15 cellular contexts compared by ENCODE assay signal in genomic region chr4:121760205-121760604, GRCh38. TPM values are rescaled to one million over a fixed set of nuclear protein-coding genes. Genes with fewer than 3 reads are reported as not detected.
DNase-seq lines count a peak whose midpoint lies in the region; ATAC-seq and TF ChIP-seq lines count a peak whose summit lies in the region.
"Had no signal": no experiment of that assay in that cellular context is flagged by ENCODE, and none has a peak within 500 bp of the region (broad histone marks: within the 10 kb centered on the region; RNA-seq: fewer than 3 reads in every experiment).

No MANE protein-coding gene starts in this region.

- H2AK9ac ChIP-seq in IMR-90 (replicated peaks; ENCODE audit: low read depth, low read length, poor library complexity), result no peak overlapping the region

- H3K23ac ChIP-seq in IMR-90 (ENCODE audit: low read depth, low read length), result no peak overlapping the region

- H3K27ac ChIP-seq in IMR-90 (ENCODE audit: insufficient read depth, low read length) (no peak overlapping the region), Karpas-422 (ENCODE audit: low read length) (no peak overlapping the region), PC-9 (no peak overlapping the region; the same call in 1 of the 2 replicates), osteoblast (ENCODE audit: low read depth, low read length) (no peak overlapping the region)
- H3K27ac ChIP-seq: GM23248 had no signal

- intact Hi-C loops in IMR-90 (cut with micrococcal nuclease), result no loop called here
- intact Hi-C loops in PC-9 (cut with micrococcal nuclease; ENCODE audit: unreplicated experiment), result no loop called here
- intact Hi-C loops in left colon (cut with DNase I, micrococcal nuclease), result no loop called here

- TF ChIP-seq CTCF in IMR-90 (conservative IDR thresholded peaks at IDR 0.05; ENCODE audit: low read depth, low read length), result no peak
- no peak for TF ChIP-seq CTCF in PC-9 (conservative IDR thresholded peaks at IDR 0.05)
- no peak for TF ChIP-seq CTCF in osteoblast (IDR thresholded peaks at IDR 0.05; ENCODE audit: extremely low read depth, low read depth, low read length)

- WGBS in IMR-90 (ENCODE audit: extremely low coverage in 2 of 2, insufficient read length in 1 of 2), 2 experiments, result no CpG with 5 or more reads among the region's 3 CpGs

- H3K18ac ChIP-seq in IMR-90 (ENCODE audit: low read depth, low read length), result no peak overlapping the region

- POLR2A ChIA-PET in IMR-90 (lab: Charles Lee; ENCODE audit: unreplicated experiment) (no interaction called here), PC-9 (lab: Charles Lee; ENCODE audit: unreplicated experiment) (interaction anchor here (0.6 kb wide), 1 partner anchor 1512 kb away, joined by 8 read pairs; no protein-coding TSS in a partner anchor)

- peak overlapping the region; percentile 7; the same call in 1 of the 3 replicates for H2BK15ac ChIP-seq in IMR-90 (ENCODE audit: low read depth, low read length)

- no peaks in the 10 kb centered on the region for H3F3A ChIP-seq in PC-9 (ENCODE audit: insufficient read depth, low read depth)

- H2BK120ac ChIP-seq in IMR-90 (ENCODE audit: low read depth, low read length), result peak overlapping the region; percentile 43; the same call in 1 of the 2 replicates

- H4K20me1 ChIP-seq in IMR-90 (ENCODE audit: insufficient read depth, low read length), result no peaks in the 10 kb centered on the region
- H4K20me1 ChIP-seq in Karpas-422 (ENCODE audit: insufficient read depth, low read depth, low read length), result no peaks in the 10 kb centered on the region
- no peaks in the 10 kb centered on the region for H4K20me1 ChIP-seq in PC-9 (ENCODE audit: insufficient read depth)
- H4K20me1 ChIP-seq in osteoblast (ENCODE audit: insufficient read depth, low read length), result no peaks in the 10 kb centered on the region

- H3K27me3 ChIP-seq in IMR-90 (ENCODE audit: control insufficient read depth, insufficient read depth, low read length), result no peaks in the 10 kb centered on the region
- no peaks in the 10 kb centered on the region for H3K27me3 ChIP-seq in Karpas-422 (ENCODE audit: low read length)
- no peaks in the 10 kb centered on the region for H3K27me3 ChIP-seq in PC-9 (ENCODE audit: insufficient read depth, low read depth)
- H3K27me3 ChIP-seq in osteoblast (ENCODE audit: insufficient read depth, low read length), result no peaks in the 10 kb centered on the region

- H4K8ac ChIP-seq in IMR-90 (ENCODE audit: low read depth in 2 of 2, low read length in 2 of 2), result no peak overlapping the region

- H3K79me2 ChIP-seq in Karpas-422 (ENCODE audit: low read length), result no peaks in the 10 kb centered on the region
- no peaks in the 10 kb centered on the region for H3K79me2 ChIP-seq in PC-9 (ENCODE audit: low read depth)
- H3K79me2 ChIP-seq in osteoblast (ENCODE audit: insufficient read depth, low read length), result no peaks in the 10 kb centered on the region

- H4K91ac ChIP-seq in IMR-90 (ENCODE audit: insufficient read depth, low read depth, low read length), result peak overlapping the region; percentile 24; the same call in 1 of the 2 replicates

- peak overlapping the region; percentile 17; the same call in 1 of the 2 replicates for H4K5ac ChIP-seq in IMR-90 (ENCODE audit: low read depth, low read length)

- H3K9me1 ChIP-seq in IMR-90 (ENCODE audit: insufficient read depth, low read length), result 0 out of 2 replicates have a peak, but pooled peaks cover 6% of the 10 kb centered on the region

- CTCF ChIA-PET in IMR-90 (lab: Yijun Ruan, JAX), result interaction anchor here (1.3 kb wide), 1 partner anchor 30 kb away, joined by 3 read pairs; no protein-coding TSS in a partner anchor
- CTCF ChIA-PET in PC-9 (lab: Charles Lee), result no interaction called here

- H3K9ac ChIP-seq in IMR-90 (ENCODE audit: low read depth, low read length) (no peak overlapping the region), Karpas-422 (ENCODE audit: low read length) (no peak overlapping the region)
- H3K9ac ChIP-seq: GM23248 had no signal

- TF ChIP-seq POLR2A in IMR-90 (IDR thresholded peaks at IDR 0.05; ENCODE audit: low read depth, low read length), result no peak

- H3K9me3 ChIP-seq in IMR-90 (ENCODE audit: control insufficient read depth, insufficient read depth, low read length) (no peaks in the 10 kb centered on the region), Karpas-422 (ENCODE audit: low read length) (no peaks in the 10 kb centered on the region), PC-9 (ENCODE audit: insufficient read depth, low read depth) (peaks cover 14% of the 10 kb centered on the region), osteoblast (ENCODE audit: low read depth, low read length) (no peaks in the 10 kb centered on the region)
- H3K9me3 ChIP-seq: Caco-2 had no signal

- no peak overlapping the region for H3K56ac ChIP-seq in IMR-90 (ENCODE audit: extremely low read depth, insufficient read depth, low read length)

- H3K4me3 ChIP-seq in IMR-90 (ENCODE audit: insufficient read depth, low read depth, low read length), result no peak overlapping the region
- H3K4me3 ChIP-seq in Karpas-422 (ENCODE audit: low read length), result no peak overlapping the region
- no peak overlapping the region for H3K4me3 ChIP-seq in PC-9
- H3K4me3 ChIP-seq in osteoblast (ENCODE audit: insufficient read depth, low read length), result no peak overlapping the region
- H3K4me3 ChIP-seq: GM23248 had no signal

- H3K4me2 ChIP-seq in IMR-90 (ENCODE audit: low read depth, low read length), result no peak overlapping the region
- peak overlapping the region; percentile 18 for H3K4me2 ChIP-seq in Karpas-422 (ENCODE audit: low read depth, low read length, poor library complexity, severe bottlenecking)
- H3K4me2 ChIP-seq in PC-9, result no peak overlapping the region
- no peak overlapping the region for H3K4me2 ChIP-seq in osteoblast (ENCODE audit: insufficient read depth, low read length)

- H3K4me1 ChIP-seq in IMR-90 (ENCODE audit: control insufficient read depth, insufficient read depth, low read length) (peaks cover under 1% of the 10 kb centered on the region; the same call in 1 of the 2 replicates), Karpas-422 (ENCODE audit: low read length) (no peaks in the 10 kb centered on the region), PC-9 (replicated peaks; ENCODE audit: insufficient read depth) (peaks cover 11% of the 10 kb centered on the region), osteoblast (ENCODE audit: insufficient read depth, low read length) (peaks cover 8% of the 10 kb centered on the region)
- H3K4me1 ChIP-seq: Caco-2 had no signal

- no TSS peak for BruUV-seq in IMR-90 (replicated peaks; lab: Mats Ljungman, UMichigan)
- no TSS peak for BruUV-seq in PC-9 (replicated peaks; lab: Mats Ljungman, UMichigan)

- H3K4ac ChIP-seq in IMR-90 (ENCODE audit: low read depth, low read length), result no peak overlapping the region

- TF ChIP-seq RAD21 in IMR-90 (IDR thresholded peaks at IDR 0.05; ENCODE audit: low read length), result no peak

- no peaks in the 10 kb centered on the region for H3K36me3 ChIP-seq in IMR-90 (ENCODE audit: control insufficient read depth, insufficient read depth, low read length)
- H3K36me3 ChIP-seq in Karpas-422 (ENCODE audit: insufficient read depth, low read length), result no peaks in the 10 kb centered on the region
- peaks cover 6% of the 10 kb centered on the region; the same call in 1 of the 2 replicates for H3K36me3 ChIP-seq in PC-9 (ENCODE audit: low read depth)
- H3K36me3 ChIP-seq in osteoblast (ENCODE audit: insufficient read depth, low read length), result no peaks in the 10 kb centered on the region

- no peak overlapping the region for H2AFZ ChIP-seq in IMR-90 (replicated peaks; ENCODE audit: low read length, poor library complexity)
- peak overlapping the region; percentile 53; the same call in 1 of the 2 replicates for H2AFZ ChIP-seq in Karpas-422 (ENCODE audit: low read length)
- H2AFZ ChIP-seq in PC-9, result 0 out of 2 replicates have a peak overlapping the region, but pooled peaks have one; percentile 24
- peak overlapping the region; percentile 27 for H2AFZ ChIP-seq in osteoblast (ENCODE audit: low read length)
- H2AFZ ChIP-seq: GM23248 had no signal

- no peak overlapping the region for H2BK20ac ChIP-seq in IMR-90 (ENCODE audit: low read depth, low read length)

- peaks cover 0 to 3% of the 10 kb centered on the region in 2 experiments; a peak in 1 of 4 replicates for H3K79me1 ChIP-seq in IMR-90 (ENCODE audit: low read depth in 1 of 2, low read length in 2 of 2)

- DNase-seq in IMR-90 (no peak), Karpas-422 (no peak), PC-9 (no peak), osteoblast (ENCODE audit: insufficient read length, low spot score, missing footprints) (no peak), nucleus accumbens (lab: John Stamatoyannopoulos, UW) (no peak), left colon (no peak)
- DNase-seq: C1 segment of cervical spinal cord; Caco-2; CD8-positive, alpha-beta T cell; DMS153; DND-41; GM23248; H7; HCEC 1CT had no signal

- H2BK5ac ChIP-seq in IMR-90 (ENCODE audit: low read depth, low read length, poor library complexity, severe bottlenecking), result no peak overlapping the region

- H2AK5ac ChIP-seq in IMR-90 (ENCODE audit: low read depth, low read length), result no peak overlapping the region

- in situ Hi-C loops in IMR-90 (cut with MboI; ENCODE audit: low sequenced_read_pairs), result no loop called here

- no peak for ATAC-seq in IMR-90 (ENCODE audit: low read depth)
- no peak for ATAC-seq in left colon
- ATAC-seq: CD8-positive, alpha-beta T cell had no signal

- H3K9me2 ChIP-seq in Karpas-422 (replicated peaks; ENCODE audit: insufficient read depth, low read length) (no peaks in the 10 kb centered on the region), PC-9 (ENCODE audit: insufficient read depth) (peaks cover 3% of the 10 kb centered on the region; the same call in 1 of the 2 replicates)

- dilution Hi-C loops in IMR-90 (cut with HindIII; ENCODE audit: low sequenced_read_pairs, unreplicated experiment), result no loop called here

- no peak overlapping the region for H3K14ac ChIP-seq in IMR-90 (replicated peaks; ENCODE audit: low read depth, low read length)

TF ChIP-seq in IMR-90, 13 proteins besides CTCF, POLR2A, EP300 and RAD21 (continues in another document):
- TF ChIP-seq CEBPB (IDR thresholded peaks at IDR 0.05; ENCODE audit: low read depth, low read length), result no peak
- no peak for TF ChIP-seq BHLHE40 (IDR thresholded peaks at IDR 0.05; ENCODE audit: low read depth, low read length)

RNA-seq across cellular contexts. Expression of gene SMIM43, which starts 4.8 kb away (rescaled TPM):
- total RNA-seq in IMR-90 (2012; rRNA removed) (1.4 TPM in 2 replicates), PC-9 (2021) (not detected in 2 replicates), osteoblast (0.72 and 1.8 TPM in 2 replicates), left colon (under 1 TPM in 1 of 2 donors, not detected in 1; 0.17 TPM)
- 2.0 and 2.8 TPM in 2 replicates for polyA plus RNA-seq in IMR-90 (2012; rRNA removed)
- polyA plus RNA-seq in IMR-90 (2012; cell fraction: cytosol; rRNA removed), result 0.68 and 0.71 TPM in 2 replicates
- 1.1 and 4.1 TPM in 2 replicates for polyA plus RNA-seq in IMR-90 (2012; cell fraction: nucleus; rRNA removed; ENCODE audit: low replicate concordance)
- not detected in 2 replicates for total RNA-seq in Karpas-422 (2014; rRNA removed; shearing (Covaris generic); ENCODE audit: low replicate concordance)
- total RNA-seq: A172, Caco-2, H7 had no signal

RNA-seq across cellular contexts. Expression of gene EXOSC9, which starts 40.9 kb away (rescaled TPM):
- total RNA-seq in IMR-90 (2012; rRNA removed) (47.5 and 85.8 TPM in 2 replicates), PC-9 (2021) (23.0 and 29.9 TPM in 2 replicates), osteoblast (30.8 and 31.2 TPM in 2 replicates), left colon (10 to 100 TPM; 10.2 to 13.2 TPM)
- polyA plus RNA-seq in IMR-90 (2012; rRNA removed), result 27.3 and 34.7 TPM in 2 replicates
- 3.8 and 4.3 TPM in 2 replicates for polyA plus RNA-seq in IMR-90 (2012; cell fraction: cytosol; rRNA removed)
- 5.7 and 33.2 TPM in 2 replicates for polyA plus RNA-seq in IMR-90 (2012; cell fraction: nucleus; rRNA removed; ENCODE audit: low replicate concordance)
- total RNA-seq in Karpas-422 (2014; rRNA removed; shearing (Covaris generic); ENCODE audit: low replicate concordance), result 38.2 and 42.2 TPM in 2 replicates
